28 cellular contexts compared by ENCODE assay signal in genomic region chr14:83535396-83535906, GRCh38.
"Had no signal": no experiment of that assay in that cellular context is flagged by ENCODE, and none has a peak within 500 bp of the region (broad histone marks: within the 10 kb centered on the region; RNA-seq: fewer than 3 reads in every experiment).

No MANE protein-coding gene starts in this region.

- ATAC-seq: natural killer cell; psoas muscle; right cardiac atrium; sciatic nerve; stimulated activated memory B cell treated with anti-CD40 and anti-IgM and Interleukin-4, amounts not matched to agents 10 μg/mL and 1 μg/mL and 100 μg/mL, for 72 hours; stimulated activated naive CD8-positive, alpha-beta T cell treated with anti-CD3 and anti-CD28 coated beads, Interleukin-15, amount 100 ng/mL, for 72 hours; stimulated activated naive CD8-positive, alpha-beta T cell treated with anti-CD3 and anti-CD28 coated beads, Interleukin-15, Interleukin-2, amounts not matched to agents 100 U/mL and 50 U/mL, for 24 hours; upper lobe of right lung had no signal

- DNase-seq: natural killer cell; occipital lobe; ovary; posterior cingulate gyrus; psoas muscle; right cardiac atrium; spleen; stimulated activated CD4-positive, alpha-beta T cell treated with anti-CD3 and anti-CD28 coated beads, Interleukin-12 subunit alpha, Interleukin-12 subunit beta, amount 100 ng/mL, for 4 hours; stimulated activated CD4-positive, alpha-beta T cell treated with anti-CD3 and anti-CD28 coated beads, Interleukin-1b, Interleukin-23, amount 100 ng/mL, for 48 hours; stimulated activated CD4-positive, alpha-beta T cell treated with anti-CD3 and anti-CD28 coated beads, Interleukin-4, amount 100 ng/mL, for 1 hour; stimulated activated CD4-positive, alpha-beta T cell treated with anti-CD3 and anti-CD28 coated beads, Interleukin-4, amount 100 ng/mL, for 4 hours; stimulated activated CD8-positive, alpha-beta memory T cell treated with anti-CD3 and anti-CD28 coated beads, Interleukin-4, amount 100 ng/mL, for 48 hours; stimulated activated naive CD4-positive, alpha-beta T cell; stimulated activated naive CD8-positive, alpha-beta T cell treated with anti-CD3 and anti-CD28 coated beads, Interleukin-15, amount 100 ng/mL, for 72 hours; stimulated activated naive CD8-positive, alpha-beta T cell treated with anti-CD3 and anti-CD28 coated beads, Interleukin-15, Interleukin-2, amounts not matched to agents 100 U/mL and 50 U/mL, for 24 hours; substantia nigra; testis; tibial artery; transverse colon; upper lobe of right lung; uterus had no signal

- H3K27me3 ChIP-seq: neural progenitor cell, ovary, spleen, suprapubic skin, testis, tibial artery, transverse colon, upper lobe of right lung, uterus had no signal

- H3K4me2 ChIP-seq: neural progenitor cell, smooth muscle cell had no signal

- H3K36me3 ChIP-seq: neural progenitor cell, ovary, spleen, suprapubic skin, tibial artery, transverse colon, upper lobe of right lung, uterus had no signal

- H3K27ac ChIP-seq: neural progenitor cell, ovary, parathyroid adenoma, psoas muscle, skin epidermis, spleen, suprapubic skin, testis, tibial artery, transverse colon, upper lobe of right lung, uterus had no signal

- H3K4me3 ChIP-seq: neural progenitor cell, ovary, psoas muscle, skin epidermis, smooth muscle cell, spleen, suprapubic skin, testis, tibial artery, transverse colon, upper lobe of right lung, uterus had no signal

- H3K9ac ChIP-seq: neural progenitor cell, parathyroid adenoma had no signal

- H3K4me1 ChIP-seq: neural progenitor cell, parathyroid adenoma, psoas muscle, spleen, suprapubic skin, testis, tibial artery, transverse colon, upper lobe of right lung, uterus had no signal

- H3K9me3 ChIP-seq: ovary, psoas muscle, suprapubic skin, testis, tibial artery, upper lobe of right lung, uterus had no signal

- H2AFZ ChIP-seq: neural progenitor cell, parathyroid adenoma had no signal

- H3K79me2 ChIP-seq: parathyroid adenoma had no signal
